ENCODE assay signal across 8 cellular contexts in the genomic region with DNA sequence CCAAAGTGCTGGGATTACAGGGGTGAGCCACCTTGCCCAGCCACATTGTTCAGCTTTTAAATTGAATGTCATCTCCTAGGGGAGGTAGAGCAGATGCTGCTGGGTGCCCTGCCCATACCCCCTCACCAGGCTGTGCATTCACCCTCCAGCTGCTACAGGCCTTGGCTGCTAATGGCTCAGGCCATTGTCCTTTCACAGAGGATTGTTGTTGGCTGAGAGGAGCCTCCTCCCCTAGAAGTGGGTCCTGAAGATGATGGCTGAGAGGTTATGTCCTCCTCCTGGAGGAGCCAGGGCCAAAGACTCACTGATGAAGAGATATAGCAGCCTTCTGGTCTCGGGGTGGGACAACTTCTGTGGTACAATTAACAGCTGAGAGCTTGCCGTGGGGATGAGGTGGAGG.
"Had no signal": no experiment of that assay in that cellular context is flagged by ENCODE, and none has a peak within 500 bp of the region (broad histone marks: within the 10 kb centered on the region; RNA-seq: fewer than 3 reads in every experiment).

No MANE protein-coding gene starts in this region.

- H3K4me1 ChIP-seq: sigmoid colon, testis had no signal

- H3K9me3 ChIP-seq: sigmoid colon, testis had no signal

- FAIRE-seq: kidney had no signal

- H3K4me3 ChIP-seq: coronary artery, hepatocyte, lung, sigmoid colon, skin epidermis, testis had no signal

- H3K27me3 ChIP-seq: hepatocyte, testis had no signal

- H3K36me3 ChIP-seq: sigmoid colon had no signal

- H3K79me2 ChIP-seq: hepatocyte had no signal

- H3K27ac ChIP-seq: coronary artery, hepatocyte, sigmoid colon, skin epidermis, testis had no signal

- H2AFZ ChIP-seq: hepatocyte had no signal

- H3K4me2 ChIP-seq: hepatocyte had no signal

- DNase-seq: kidney, left ventricle myocardium superior had no signal
